ENCODE assay signal across 8 cellular contexts in the genomic region with DNA sequence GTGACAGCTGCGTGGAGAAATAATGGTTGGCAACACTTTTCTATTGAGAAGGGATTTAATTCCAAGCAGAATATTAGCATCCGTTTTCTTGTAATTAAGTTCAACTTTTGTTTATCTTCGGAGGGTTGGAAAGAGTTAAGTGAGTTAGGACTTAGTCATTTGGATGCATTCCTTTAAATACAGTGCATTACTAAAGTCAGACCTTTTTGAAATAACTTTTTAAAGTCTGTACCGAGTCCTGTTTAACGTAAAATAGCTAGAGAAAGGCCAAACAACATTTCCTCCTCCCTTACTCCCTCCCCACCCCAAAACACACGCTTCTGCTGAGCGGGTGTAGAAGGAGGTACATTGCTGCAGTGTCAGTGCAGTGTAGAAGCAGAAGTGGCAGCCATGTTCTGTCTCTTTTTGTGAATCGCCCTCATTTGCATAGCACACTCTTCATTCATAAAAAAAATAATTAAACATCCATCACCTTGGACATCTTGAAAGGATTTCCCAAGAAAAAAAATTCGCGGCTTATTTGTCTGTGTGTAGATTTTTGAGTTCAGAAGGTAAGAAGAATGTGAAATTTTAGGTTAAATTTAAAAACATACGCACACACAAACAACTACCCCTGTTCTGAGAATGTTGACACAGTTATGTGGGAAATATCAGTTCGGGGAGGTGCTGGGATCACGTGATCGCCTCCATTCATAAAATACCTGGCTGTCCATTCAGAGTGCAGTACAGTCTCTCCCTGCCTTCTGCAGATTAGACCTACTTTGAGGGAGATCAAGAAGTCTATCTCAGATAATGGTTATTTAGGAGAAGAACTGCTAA. TPM values are rescaled to one million over a fixed set of nuclear protein-coding genes. Genes with fewer than 3 reads are reported as not detected.
A peak's percentile ranks its signal among the peaks of the same experiment; 100 is the strongest.
DNase-seq lines count a peak whose midpoint lies in the region; ATAC-seq and TF ChIP-seq lines count a peak whose summit lies in the region.

No MANE protein-coding gene starts in this region.

- no peaks in the 10 kb centered on the region for H3K27me3 ChIP-seq in HUES6 (ENCODE audit: control insufficient read depth, insufficient read depth, low read length)
- H3K27me3 ChIP-seq in body of pancreas, result no peaks in the 10 kb centered on the region
- H3K27me3 ChIP-seq in iPS-15b (ENCODE audit: control insufficient read depth, insufficient read depth, low read length), result no peaks in the 10 kb centered on the region

- peak overlapping the region; percentile 87 for H3K9ac ChIP-seq in HUES6 (ENCODE audit: low read length)
- peak overlapping the region; percentile 84 for H3K9ac ChIP-seq in iPS-15b (ENCODE audit: low read depth, low read length)

- intact Hi-C loops in body of pancreas (cut with DNase I), result no loop called here

- peak; percentile 37 for DNase-seq in DMS 273 treated with DMSO at 0.1 percent for 48 hours (lab: John Stamatoyannopoulos, UW)
- DNase-seq in RKO (ENCODE audit: low spot score), result peak; percentile 88
- DNase-seq in body of pancreas, result peak; percentile 38 to 77 (median 54)
- DNase-seq in skeletal muscle cell (ENCODE audit: low read depth), result peak; percentile 22
- no peak for DNase-seq in GM13976 (ENCODE audit: low spot score)

- TF ChIP-seq CTCF in body of pancreas (IDR thresholded peaks at IDR 0.05) (no peak), GM13976 (IDR thresholded peaks at IDR 0.05; ENCODE audit: borderline replicate concordance, control extremely low read depth, extremely low read depth, insufficient read depth, missing control alignments) (no peak)

- peaks cover 34% of the 10 kb centered on the region for H3K4me1 ChIP-seq in HUES6 (ENCODE audit: control insufficient read depth, insufficient read depth, low read length)
- H3K4me1 ChIP-seq in body of pancreas, result peaks cover 21% of the 10 kb centered on the region
- peaks cover 16% of the 10 kb centered on the region for H3K4me1 ChIP-seq in iPS-15b (ENCODE audit: control insufficient read depth, insufficient read depth, low read length)

- peak; percentile 43 for ATAC-seq in GM21360 (IDR thresholded peaks at IDR 0.05; ENCODE audit: unreplicated experiment)
- ATAC-seq in body of pancreas, result peak; percentile 18

- no peaks in the 10 kb centered on the region for H3K9me3 ChIP-seq in HUES6 (ENCODE audit: control insufficient read depth, insufficient read depth, low read depth, low read length)
- no peaks in the 10 kb centered on the region for H3K9me3 ChIP-seq in body of pancreas
- H3K9me3 ChIP-seq in iPS-15b (ENCODE audit: control insufficient read depth, insufficient read depth, low read length), result no peaks in the 10 kb centered on the region

- H3K4me3 ChIP-seq in HUES6 (ENCODE audit: low read depth, low read length) (peak overlapping the region; percentile 93), body of pancreas (peak overlapping the region; percentile 10 to 86), iPS-15b (ENCODE audit: low read depth, low read length) (peak overlapping the region; percentile 92), skeletal muscle cell (ENCODE audit: low read depth, low read length) (peak overlapping the region; percentile 88)

- peak overlapping the region; percentile 95; the same call in 1 of the 2 replicates for H3K27ac ChIP-seq in HUES6 (ENCODE audit: low read depth, low read length)
- peak overlapping the region; percentile 46 to 98 (median 92) for H3K27ac ChIP-seq in body of pancreas

- peak in 2 of 3 donors; percentile 36 to 48 for TF ChIP-seq POLR2A in body of pancreas (IDR thresholded peaks at IDR 0.05)

- H3K36me3 ChIP-seq in HUES6 (ENCODE audit: control insufficient read depth, insufficient read depth, low read length) (no peaks in the 10 kb centered on the region), body of pancreas (replicated peaks in 1 of 2; ENCODE audit: insufficient read depth in 1 of 2, low read depth in 2 of 2) (no peaks in the 10 kb centered on the region), iPS-15b (ENCODE audit: control insufficient read depth, insufficient read depth, low read length) (no peaks in the 10 kb centered on the region)

- in situ Hi-C loops in GM13976 (cut with MboI; ENCODE audit: low sequenced_read_pairs, unreplicated experiment), result no loop called here

- 1% methylated on average over 14 of the region's 14 CpGs for WGBS in body of pancreas, 2 donors

RNA-seq across cellular contexts. Expression of a gene that starts 1.6 kb away (rescaled TPM):
- total RNA-seq in body of pancreas, result 10 to 100 TPM; 11.7 to 12.9 TPM
